Comparison of ENCODE assay signal across 1 cellular context in genomic region chr3:131501949-131502348, GRCh38.
TF ChIP-seq lines count a peak whose summit lies in the region.

No MANE protein-coding gene starts in this region.

TF ChIP-seq in K562, 482 proteins besides CTCF, POLR2A, EP300 and RAD21 (continued from another document):
- TF ChIP-seq, protein P1, sequence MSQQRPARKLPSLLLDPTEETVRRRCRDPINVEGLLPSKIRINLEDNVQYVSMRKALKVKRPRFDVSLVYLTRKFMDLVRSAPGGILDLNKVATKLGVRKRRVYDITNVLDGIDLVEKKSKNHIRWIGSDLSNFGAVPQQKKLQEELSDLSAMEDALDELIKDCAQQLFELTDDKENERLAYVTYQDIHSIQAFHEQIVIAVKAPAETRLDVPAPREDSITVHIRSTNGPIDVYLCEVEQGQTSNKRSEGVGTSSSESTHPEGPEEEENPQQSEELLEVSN (IDR thresholded peaks at IDR 0.05; ENCODE audit: borderline replicate concordance in 1 of 2, extremely low read depth in 1 of 2, insufficient read depth in 1 of 2, insufficient read length in 1 of 2, low read depth in 1 of 2, low read length in 1 of 2, poor library complexity in 1 of 2, severe bottlenecking in 1 of 2), result no peak
- TF ChIP-seq ZNF431 (CRISPR knock-in tag; IDR thresholded peaks at IDR 0.05) (no peak), FUS (optimal IDR thresholded peaks at IDR 0.05; ENCODE audit: low read depth, low read length) (no peak), BDP1 (IDR thresholded peaks at IDR 0.05; ENCODE audit: insufficient read depth, insufficient read length) (no peak), ARID2 (IDR thresholded peaks at IDR 0.05) (no peak), ZNF583 (CRISPR knock-in tag; IDR thresholded peaks at IDR 0.05) (no peak), NBN (IDR thresholded peaks at IDR 0.05; ENCODE audit: low read depth) (no peak), EGR1 (conservative IDR thresholded peaks at IDR 0.05) (no peak; the same call in 1 of the 2 replicates), TFE3 (CRISPR knock-in tag; IDR thresholded peaks at IDR 0.05) (no peak), ZNF436 (CRISPR knock-in tag; IDR thresholded peaks at IDR 0.05) (no peak), POU5F1 (IDR thresholded peaks at IDR 0.05; ENCODE audit: borderline replicate concordance, low read depth, low read length, partially characterized antibody) (no peak)
